In the genomic region with DNA sequence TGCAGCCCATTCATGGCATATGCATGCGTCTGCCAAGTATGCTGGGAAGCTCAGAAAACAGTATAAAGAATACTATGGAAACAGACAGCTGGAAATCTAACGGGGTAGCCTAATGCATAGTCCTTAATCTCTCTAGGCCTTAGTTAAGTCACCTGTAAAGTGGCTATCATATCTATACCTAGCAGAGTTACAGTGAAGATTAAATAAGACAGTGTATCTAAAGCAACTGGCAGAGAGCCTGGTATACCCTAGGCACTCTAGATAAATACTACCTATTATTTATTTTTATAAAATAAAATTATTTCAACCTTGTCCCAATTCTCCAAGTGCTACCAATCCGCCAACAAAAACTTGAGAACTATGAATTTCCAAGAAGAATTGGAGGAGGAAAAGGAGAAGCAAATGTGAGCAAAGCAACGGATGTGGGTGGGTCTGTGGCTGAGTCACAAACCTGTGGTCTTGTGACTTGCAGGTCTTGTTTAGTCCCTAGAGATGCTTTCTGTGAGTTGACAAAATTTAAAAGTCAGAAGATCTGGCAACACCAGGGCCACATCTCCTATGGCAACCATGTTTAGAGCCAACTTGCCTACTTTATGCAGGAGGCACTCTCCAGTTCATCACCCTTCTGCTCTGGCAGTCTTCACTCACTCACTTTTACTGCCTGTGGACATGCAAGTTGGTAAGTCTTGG, we compare ENCODE assay signal across 2 cellular contexts.
TF ChIP-seq lines count a peak whose summit lies in the region.

No MANE protein-coding gene starts in this region.

TF ChIP-seq in K562, 482 proteins besides CTCF, POLR2A, EP300 and RAD21 (continued from another document and continues in another):
- TF ChIP-seq RCOR1 (IDR thresholded peaks at IDR 0.05; ENCODE audit: borderline replicate concordance in 1 of 2, low read depth in 2 of 2, low read length in 2 of 2) (0 out of 4 replicates have a peak, but pooled peaks of 1 of the 2 experiments have one; percentile 31), MED1 (CRISPR knock-in tag; IDR thresholded peaks at IDR 0.05; ENCODE audit: borderline replicate concordance) (no peak), SRSF1 (IDR thresholded peaks at IDR 0.05; ENCODE audit: low read depth, low read length) (no peak), DPF2 (IDR thresholded peaks at IDR 0.05) (peak; percentile 52; the same call in 1 of the 2 replicates), ZBTB7A (IDR thresholded peaks at IDR 0.05; ENCODE audit: borderline replicate concordance, control insufficient read depth, low read depth, low read length) (no peak), CTBP1 (IDR thresholded peaks at IDR 0.05; ENCODE audit: borderline replicate concordance) (no peak), NFIC (IDR thresholded peaks at IDR 0.05) (no peak), U2AF1 (optimal IDR thresholded peaks at IDR 0.05; ENCODE audit: low read depth, low read length) (no peak), ZC3H11A (IDR thresholded peaks at IDR 0.05; ENCODE audit: low read depth, low read length) (no peak), ZNF444 (CRISPR knock-in tag; IDR thresholded peaks at IDR 0.05) (no peak), POU5F1 (IDR thresholded peaks at IDR 0.05; ENCODE audit: borderline replicate concordance, low read depth, low read length, partially characterized antibody) (no peak), ETV6 (IDR thresholded peaks at IDR 0.05; ENCODE audit: borderline replicate concordance in 1 of 2, low read depth in 2 of 2, low read length in 1 of 2) (no peak), ETV6 (CRISPR knock-in tag; IDR thresholded peaks at IDR 0.05; ENCODE audit: borderline replicate concordance) (no peak), NFYB (IDR thresholded peaks at IDR 0.05; ENCODE audit: extremely low read depth, insufficient read length) (no peak), GATA2 (CRISPR knock-in tag; IDR thresholded peaks at IDR 0.05) (no peak), NR2C1 (IDR thresholded peaks at IDR 0.05) (no peak), NR2C1 (tag; IDR thresholded peaks at IDR 0.05) (no peak), NFRKB (IDR thresholded peaks at IDR 0.05; ENCODE audit: low read depth) (no peak), CSDE1 (IDR thresholded peaks at IDR 0.05) (no peak), ZNF764 (CRISPR knock-in tag; IDR thresholded peaks at IDR 0.05; ENCODE audit: low read depth) (no peak), ZFP1 (CRISPR knock-in tag; IDR thresholded peaks at IDR 0.05) (no peak)
- TF ChIP-seq, protein P1, sequence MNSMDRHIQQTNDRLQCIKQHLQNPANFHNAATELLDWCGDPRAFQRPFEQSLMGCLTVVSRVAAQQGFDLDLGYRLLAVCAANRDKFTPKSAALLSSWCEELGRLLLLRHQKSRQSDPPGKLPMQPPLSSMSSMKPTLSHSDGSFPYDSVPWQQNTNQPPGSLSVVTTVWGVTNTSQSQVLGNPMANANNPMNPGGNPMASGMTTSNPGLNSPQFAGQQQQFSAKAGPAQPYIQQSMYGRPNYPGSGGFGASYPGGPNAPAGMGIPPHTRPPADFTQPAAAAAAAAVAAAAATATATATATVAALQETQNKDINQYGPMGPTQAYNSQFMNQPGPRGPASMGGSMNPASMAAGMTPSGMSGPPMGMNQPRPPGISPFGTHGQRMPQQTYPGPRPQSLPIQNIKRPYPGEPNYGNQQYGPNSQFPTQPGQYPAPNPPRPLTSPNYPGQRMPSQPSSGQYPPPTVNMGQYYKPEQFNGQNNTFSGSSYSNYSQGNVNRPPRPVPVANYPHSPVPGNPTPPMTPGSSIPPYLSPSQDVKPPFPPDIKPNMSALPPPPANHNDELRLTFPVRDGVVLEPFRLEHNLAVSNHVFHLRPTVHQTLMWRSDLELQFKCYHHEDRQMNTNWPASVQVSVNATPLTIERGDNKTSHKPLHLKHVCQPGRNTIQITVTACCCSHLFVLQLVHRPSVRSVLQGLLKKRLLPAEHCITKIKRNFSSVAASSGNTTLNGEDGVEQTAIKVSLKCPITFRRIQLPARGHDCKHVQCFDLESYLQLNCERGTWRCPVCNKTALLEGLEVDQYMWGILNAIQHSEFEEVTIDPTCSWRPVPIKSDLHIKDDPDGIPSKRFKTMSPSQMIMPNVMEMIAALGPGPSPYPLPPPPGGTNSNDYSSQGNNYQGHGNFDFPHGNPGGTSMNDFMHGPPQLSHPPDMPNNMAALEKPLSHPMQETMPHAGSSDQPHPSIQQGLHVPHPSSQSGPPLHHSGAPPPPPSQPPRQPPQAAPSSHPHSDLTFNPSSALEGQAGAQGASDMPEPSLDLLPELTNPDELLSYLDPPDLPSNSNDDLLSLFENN (IDR thresholded peaks at IDR 0.05; ENCODE audit: low read depth in 2 of 2, low read length in 2 of 2): no peak
- TF ChIP-seq, protein P2, sequence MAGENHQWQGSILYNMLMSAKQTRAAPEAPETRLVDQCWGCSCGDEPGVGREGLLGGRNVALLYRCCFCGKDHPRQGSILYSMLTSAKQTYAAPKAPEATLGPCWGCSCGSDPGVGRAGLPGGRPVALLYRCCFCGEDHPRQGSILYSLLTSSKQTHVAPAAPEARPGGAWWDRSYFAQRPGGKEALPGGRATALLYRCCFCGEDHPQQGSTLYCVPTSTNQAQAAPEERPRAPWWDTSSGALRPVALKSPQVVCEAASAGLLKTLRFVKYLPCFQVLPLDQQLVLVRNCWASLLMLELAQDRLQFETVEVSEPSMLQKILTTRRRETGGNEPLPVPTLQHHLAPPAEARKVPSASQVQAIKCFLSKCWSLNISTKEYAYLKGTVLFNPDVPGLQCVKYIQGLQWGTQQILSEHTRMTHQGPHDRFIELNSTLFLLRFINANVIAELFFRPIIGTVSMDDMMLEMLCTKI (IDR thresholded peaks at IDR 0.05; ENCODE audit: partially characterized antibody): no peak
- TF ChIP-seq, protein P3, sequence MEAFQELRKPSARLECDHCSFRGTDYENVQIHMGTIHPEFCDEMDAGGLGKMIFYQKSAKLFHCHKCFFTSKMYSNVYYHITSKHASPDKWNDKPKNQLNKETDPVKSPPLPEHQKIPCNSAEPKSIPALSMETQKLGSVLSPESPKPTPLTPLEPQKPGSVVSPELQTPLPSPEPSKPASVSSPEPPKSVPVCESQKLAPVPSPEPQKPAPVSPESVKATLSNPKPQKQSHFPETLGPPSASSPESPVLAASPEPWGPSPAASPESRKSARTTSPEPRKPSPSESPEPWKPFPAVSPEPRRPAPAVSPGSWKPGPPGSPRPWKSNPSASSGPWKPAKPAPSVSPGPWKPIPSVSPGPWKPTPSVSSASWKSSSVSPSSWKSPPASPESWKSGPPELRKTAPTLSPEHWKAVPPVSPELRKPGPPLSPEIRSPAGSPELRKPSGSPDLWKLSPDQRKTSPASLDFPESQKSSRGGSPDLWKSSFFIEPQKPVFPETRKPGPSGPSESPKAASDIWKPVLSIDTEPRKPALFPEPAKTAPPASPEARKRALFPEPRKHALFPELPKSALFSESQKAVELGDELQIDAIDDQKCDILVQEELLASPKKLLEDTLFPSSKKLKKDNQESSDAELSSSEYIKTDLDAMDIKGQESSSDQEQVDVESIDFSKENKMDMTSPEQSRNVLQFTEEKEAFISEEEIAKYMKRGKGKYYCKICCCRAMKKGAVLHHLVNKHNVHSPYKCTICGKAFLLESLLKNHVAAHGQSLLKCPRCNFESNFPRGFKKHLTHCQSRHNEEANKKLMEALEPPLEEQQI (IDR thresholded peaks at IDR 0.05): no peak
- TF ChIP-seq, protein P4, sequence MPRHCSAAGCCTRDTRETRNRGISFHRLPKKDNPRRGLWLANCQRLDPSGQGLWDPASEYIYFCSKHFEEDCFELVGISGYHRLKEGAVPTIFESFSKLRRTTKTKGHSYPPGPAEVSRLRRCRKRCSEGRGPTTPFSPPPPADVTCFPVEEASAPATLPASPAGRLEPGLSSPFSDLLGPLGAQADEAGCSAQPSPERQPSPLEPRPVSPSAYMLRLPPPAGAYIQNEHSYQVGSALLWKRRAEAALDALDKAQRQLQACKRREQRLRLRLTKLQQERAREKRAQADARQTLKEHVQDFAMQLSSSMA (CRISPR knock-in tag; IDR thresholded peaks at IDR 0.05): no peak

TF ChIP-seq in SK-N-SH, 30 proteins besides CTCF, POLR2A, EP300 and RAD21 (continued from another document):
- TF ChIP-seq, protein P5, sequence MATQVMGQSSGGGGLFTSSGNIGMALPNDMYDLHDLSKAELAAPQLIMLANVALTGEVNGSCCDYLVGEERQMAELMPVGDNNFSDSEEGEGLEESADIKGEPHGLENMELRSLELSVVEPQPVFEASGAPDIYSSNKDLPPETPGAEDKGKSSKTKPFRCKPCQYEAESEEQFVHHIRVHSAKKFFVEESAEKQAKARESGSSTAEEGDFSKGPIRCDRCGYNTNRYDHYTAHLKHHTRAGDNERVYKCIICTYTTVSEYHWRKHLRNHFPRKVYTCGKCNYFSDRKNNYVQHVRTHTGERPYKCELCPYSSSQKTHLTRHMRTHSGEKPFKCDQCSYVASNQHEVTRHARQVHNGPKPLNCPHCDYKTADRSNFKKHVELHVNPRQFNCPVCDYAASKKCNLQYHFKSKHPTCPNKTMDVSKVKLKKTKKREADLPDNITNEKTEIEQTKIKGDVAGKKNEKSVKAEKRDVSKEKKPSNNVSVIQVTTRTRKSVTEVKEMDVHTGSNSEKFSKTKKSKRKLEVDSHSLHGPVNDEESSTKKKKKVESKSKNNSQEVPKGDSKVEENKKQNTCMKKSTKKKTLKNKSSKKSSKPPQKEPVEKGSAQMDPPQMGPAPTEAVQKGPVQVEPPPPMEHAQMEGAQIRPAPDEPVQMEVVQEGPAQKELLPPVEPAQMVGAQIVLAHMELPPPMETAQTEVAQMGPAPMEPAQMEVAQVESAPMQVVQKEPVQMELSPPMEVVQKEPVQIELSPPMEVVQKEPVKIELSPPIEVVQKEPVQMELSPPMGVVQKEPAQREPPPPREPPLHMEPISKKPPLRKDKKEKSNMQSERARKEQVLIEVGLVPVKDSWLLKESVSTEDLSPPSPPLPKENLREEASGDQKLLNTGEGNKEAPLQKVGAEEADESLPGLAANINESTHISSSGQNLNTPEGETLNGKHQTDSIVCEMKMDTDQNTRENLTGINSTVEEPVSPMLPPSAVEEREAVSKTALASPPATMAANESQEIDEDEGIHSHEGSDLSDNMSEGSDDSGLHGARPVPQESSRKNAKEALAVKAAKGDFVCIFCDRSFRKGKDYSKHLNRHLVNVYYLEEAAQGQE (IDR thresholded peaks at IDR 0.05; ENCODE audit: low read depth, low read length): no peak
- TF ChIP-seq CHD2 (IDR thresholded peaks at IDR 0.05; ENCODE audit: low read length, partially characterized antibody): no peak
- TF ChIP-seq, protein P6, sequence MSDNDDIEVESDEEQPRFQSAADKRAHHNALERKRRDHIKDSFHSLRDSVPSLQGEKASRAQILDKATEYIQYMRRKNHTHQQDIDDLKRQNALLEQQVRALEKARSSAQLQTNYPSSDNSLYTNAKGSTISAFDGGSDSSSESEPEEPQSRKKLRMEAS (IDR thresholded peaks at IDR 0.05; ENCODE audit: low read depth): no peak
- TF ChIP-seq EZH2phosphoT487 (IDR thresholded peaks at IDR 0.05; ENCODE audit: borderline replicate concordance, low read depth): no peak
- no peak for TF ChIP-seq POLR2AphosphoS5 (IDR thresholded peaks at IDR 0.05; ENCODE audit: low read depth, low read length)
- TF ChIP-seq GABPA (IDR thresholded peaks at IDR 0.05; ENCODE audit: low read depth): no peak
- TF ChIP-seq, protein P7, sequence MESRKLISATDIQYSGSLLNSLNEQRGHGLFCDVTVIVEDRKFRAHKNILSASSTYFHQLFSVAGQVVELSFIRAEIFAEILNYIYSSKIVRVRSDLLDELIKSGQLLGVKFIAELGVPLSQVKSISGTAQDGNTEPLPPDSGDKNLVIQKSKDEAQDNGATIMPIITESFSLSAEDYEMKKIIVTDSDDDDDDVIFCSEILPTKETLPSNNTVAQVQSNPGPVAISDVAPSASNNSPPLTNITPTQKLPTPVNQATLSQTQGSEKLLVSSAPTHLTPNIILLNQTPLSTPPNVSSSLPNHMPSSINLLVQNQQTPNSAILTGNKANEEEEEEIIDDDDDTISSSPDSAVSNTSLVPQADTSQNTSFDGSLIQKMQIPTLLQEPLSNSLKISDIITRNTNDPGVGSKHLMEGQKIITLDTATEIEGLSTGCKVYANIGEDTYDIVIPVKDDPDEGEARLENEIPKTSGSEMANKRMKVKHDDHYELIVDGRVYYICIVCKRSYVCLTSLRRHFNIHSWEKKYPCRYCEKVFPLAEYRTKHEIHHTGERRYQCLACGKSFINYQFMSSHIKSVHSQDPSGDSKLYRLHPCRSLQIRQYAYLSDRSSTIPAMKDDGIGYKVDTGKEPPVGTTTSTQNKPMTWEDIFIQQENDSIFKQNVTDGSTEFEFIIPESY (IDR thresholded peaks at IDR 0.05; ENCODE audit: borderline replicate concordance, low read depth): no peak
- no peak for TF ChIP-seq FOSL2 (IDR thresholded peaks at IDR 0.05; ENCODE audit: borderline replicate concordance, low read depth)
- no peak for TF ChIP-seq SMC3 (IDR thresholded peaks at IDR 0.05; ENCODE audit: low read depth, low read length)
- TF ChIP-seq NRF1 (IDR thresholded peaks at IDR 0.05; ENCODE audit: low read depth, low read length): no peak
- no peak for TF ChIP-seq YY1 (IDR thresholded peaks at IDR 0.05; ENCODE audit: low read depth)
- TF ChIP-seq, protein P8, sequence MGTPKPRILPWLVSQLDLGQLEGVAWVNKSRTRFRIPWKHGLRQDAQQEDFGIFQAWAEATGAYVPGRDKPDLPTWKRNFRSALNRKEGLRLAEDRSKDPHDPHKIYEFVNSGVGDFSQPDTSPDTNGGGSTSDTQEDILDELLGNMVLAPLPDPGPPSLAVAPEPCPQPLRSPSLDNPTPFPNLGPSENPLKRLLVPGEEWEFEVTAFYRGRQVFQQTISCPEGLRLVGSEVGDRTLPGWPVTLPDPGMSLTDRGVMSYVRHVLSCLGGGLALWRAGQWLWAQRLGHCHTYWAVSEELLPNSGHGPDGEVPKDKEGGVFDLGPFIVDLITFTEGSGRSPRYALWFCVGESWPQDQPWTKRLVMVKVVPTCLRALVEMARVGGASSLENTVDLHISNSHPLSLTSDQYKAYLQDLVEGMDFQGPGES (IDR thresholded peaks at IDR 0.05; ENCODE audit: low read depth, low read length): no peak
- TF ChIP-seq TAF1 (IDR thresholded peaks at IDR 0.05; ENCODE audit: borderline replicate concordance, low read depth, low read length): no peak
- TF ChIP-seq ELF1 (IDR thresholded peaks at IDR 0.05): no peak
- no peak for TF ChIP-seq RCOR1 (IDR thresholded peaks at IDR 0.05; ENCODE audit: low read length)
- TF ChIP-seq, protein P9, sequence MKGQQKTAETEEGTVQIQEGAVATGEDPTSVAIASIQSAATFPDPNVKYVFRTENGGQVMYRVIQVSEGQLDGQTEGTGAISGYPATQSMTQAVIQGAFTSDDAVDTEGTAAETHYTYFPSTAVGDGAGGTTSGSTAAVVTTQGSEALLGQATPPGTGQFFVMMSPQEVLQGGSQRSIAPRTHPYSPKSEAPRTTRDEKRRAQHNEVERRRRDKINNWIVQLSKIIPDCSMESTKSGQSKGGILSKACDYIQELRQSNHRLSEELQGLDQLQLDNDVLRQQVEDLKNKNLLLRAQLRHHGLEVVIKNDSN (IDR thresholded peaks at IDR 0.05; ENCODE audit: borderline replicate concordance, low read depth): no peak
- no peak for TF ChIP-seq TEAD4 (IDR thresholded peaks at IDR 0.05; ENCODE audit: borderline replicate concordance, insufficient read depth)
